Comparison of ENCODE assay signal across 1 cellular context in the genomic region with DNA sequence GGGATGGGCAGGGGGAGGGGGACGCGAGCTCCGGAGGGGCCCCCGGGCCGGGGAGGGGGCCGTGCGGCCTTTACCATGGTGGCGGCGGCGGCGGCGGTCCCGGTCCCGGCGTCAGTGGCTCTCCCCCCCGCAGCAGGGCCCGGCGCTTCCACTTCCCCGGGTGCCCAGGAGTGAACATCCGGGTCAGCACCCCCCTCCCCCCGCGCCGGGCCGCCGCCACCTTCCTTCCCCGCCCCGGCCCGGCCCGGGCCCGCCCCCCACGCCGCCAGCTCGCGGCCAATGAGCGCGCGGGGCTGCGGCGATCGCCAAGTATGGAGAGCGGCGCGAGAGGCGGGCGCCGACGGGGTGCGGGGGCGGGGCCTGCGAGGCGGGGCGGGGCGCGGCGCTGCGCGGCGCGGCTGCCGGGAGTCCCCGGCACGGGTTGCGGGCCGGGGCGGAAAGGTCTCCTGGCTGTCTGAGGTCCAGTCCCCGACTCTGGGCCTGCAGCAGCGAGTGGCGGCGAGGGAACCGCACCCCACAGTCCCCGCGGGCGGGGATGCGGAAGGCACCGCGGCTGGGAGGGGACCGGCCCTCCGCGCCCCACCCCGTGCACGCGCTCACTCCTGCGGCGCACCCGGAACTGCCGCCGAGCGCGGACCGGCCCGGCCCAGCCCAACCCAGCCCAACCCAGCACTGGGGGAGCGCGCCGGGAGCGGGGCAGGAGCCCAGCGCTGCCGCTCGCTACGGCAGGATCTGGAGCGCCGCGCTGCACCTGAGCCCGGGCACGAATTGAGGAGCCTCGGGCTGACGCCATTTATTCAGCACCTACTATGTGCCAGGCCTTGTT.
TF ChIP-seq lines count a peak whose summit lies in the region.

A gene (minus strand): TSS at position 178 of the 826 bp plus-strand sequence. CDS start 101 bp downstream, at position 77.

TF ChIP-seq in HepG2, 621 proteins besides CTCF, POLR2A, EP300 and RAD21 (continued from another document and continues in another):
- peak; percentile 31; the same call in 1 of the 3 replicates for TF ChIP-seq MXI1 (IDR thresholded peaks at IDR 0.05; ENCODE audit: borderline replicate concordance, low read depth, low read length)
- TF ChIP-seq KMT2B (CRISPR knock-in tag; IDR thresholded peaks at IDR 0.05), result no peak
- no peak for TF ChIP-seq ZNF672 (CRISPR knock-in tag; IDR thresholded peaks at IDR 0.05)
- TF ChIP-seq, protein P1, sequence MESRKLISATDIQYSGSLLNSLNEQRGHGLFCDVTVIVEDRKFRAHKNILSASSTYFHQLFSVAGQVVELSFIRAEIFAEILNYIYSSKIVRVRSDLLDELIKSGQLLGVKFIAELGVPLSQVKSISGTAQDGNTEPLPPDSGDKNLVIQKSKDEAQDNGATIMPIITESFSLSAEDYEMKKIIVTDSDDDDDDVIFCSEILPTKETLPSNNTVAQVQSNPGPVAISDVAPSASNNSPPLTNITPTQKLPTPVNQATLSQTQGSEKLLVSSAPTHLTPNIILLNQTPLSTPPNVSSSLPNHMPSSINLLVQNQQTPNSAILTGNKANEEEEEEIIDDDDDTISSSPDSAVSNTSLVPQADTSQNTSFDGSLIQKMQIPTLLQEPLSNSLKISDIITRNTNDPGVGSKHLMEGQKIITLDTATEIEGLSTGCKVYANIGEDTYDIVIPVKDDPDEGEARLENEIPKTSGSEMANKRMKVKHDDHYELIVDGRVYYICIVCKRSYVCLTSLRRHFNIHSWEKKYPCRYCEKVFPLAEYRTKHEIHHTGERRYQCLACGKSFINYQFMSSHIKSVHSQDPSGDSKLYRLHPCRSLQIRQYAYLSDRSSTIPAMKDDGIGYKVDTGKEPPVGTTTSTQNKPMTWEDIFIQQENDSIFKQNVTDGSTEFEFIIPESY (CRISPR knock-in tag; IDR thresholded peaks at IDR 0.05), result no peak
- TF ChIP-seq, protein P2, sequence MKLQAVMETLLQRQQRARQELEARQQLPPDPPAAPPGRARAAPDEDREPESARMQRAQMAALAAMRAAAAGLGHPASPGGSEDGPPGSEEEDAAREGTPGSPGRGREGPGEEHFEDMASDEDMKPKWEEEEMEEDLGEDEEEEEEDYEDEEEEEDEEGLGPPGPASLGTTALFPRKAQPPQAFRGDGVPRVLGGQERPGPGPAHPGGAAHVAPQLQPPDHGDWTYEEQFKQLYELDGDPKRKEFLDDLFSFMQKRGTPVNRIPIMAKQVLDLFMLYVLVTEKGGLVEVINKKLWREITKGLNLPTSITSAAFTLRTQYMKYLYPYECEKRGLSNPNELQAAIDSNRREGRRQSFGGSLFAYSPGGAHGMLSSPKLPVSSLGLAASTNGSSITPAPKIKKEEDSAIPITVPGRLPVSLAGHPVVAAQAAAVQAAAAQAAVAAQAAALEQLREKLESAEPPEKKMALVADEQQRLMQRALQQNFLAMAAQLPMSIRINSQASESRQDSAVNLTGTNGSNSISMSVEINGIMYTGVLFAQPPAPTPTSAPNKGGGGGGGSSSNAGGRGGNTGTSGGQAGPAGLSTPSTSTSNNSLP (IDR thresholded peaks at IDR 0.05; ENCODE audit: low read depth, low read length), result no peak
- TF ChIP-seq GFI1 (CRISPR knock-in tag; IDR thresholded peaks at IDR 0.05; ENCODE audit: borderline replicate concordance), result no peak
- no peak for TF ChIP-seq ZNF552 (CRISPR knock-in tag; IDR thresholded peaks at IDR 0.05; ENCODE audit: borderline replicate concordance)
- peak; percentile 64; the same call in 1 of the 2 replicates for TF ChIP-seq PHF8 (CRISPR knock-in tag; IDR thresholded peaks at IDR 0.05)
- no peak for TF ChIP-seq ZNF776 (CRISPR knock-in tag; IDR thresholded peaks at IDR 0.05)
- TF ChIP-seq HOXA5 (CRISPR knock-in tag; IDR thresholded peaks at IDR 0.05), result no peak
- TF ChIP-seq CCDC6 (CRISPR knock-in tag; IDR thresholded peaks at IDR 0.05), result peak; percentile 82; the same call in 1 of the 2 replicates
- no peak for TF ChIP-seq RELA (CRISPR knock-in tag; IDR thresholded peaks at IDR 0.05)
- peak; percentile 69; the same call in 1 of the 2 replicates for TF ChIP-seq TMF1 (CRISPR knock-in tag; IDR thresholded peaks at IDR 0.05; ENCODE audit: low read depth)
- TF ChIP-seq PRMT3 (CRISPR knock-in tag; IDR thresholded peaks at IDR 0.05; ENCODE audit: borderline replicate concordance, low read depth), result no peak
- TF ChIP-seq GATAD1 (CRISPR knock-in tag; IDR thresholded peaks at IDR 0.05), result no peak
- no peak for TF ChIP-seq ZNF678 (CRISPR knock-in tag; IDR thresholded peaks at IDR 0.05)
- TF ChIP-seq, protein P3, sequence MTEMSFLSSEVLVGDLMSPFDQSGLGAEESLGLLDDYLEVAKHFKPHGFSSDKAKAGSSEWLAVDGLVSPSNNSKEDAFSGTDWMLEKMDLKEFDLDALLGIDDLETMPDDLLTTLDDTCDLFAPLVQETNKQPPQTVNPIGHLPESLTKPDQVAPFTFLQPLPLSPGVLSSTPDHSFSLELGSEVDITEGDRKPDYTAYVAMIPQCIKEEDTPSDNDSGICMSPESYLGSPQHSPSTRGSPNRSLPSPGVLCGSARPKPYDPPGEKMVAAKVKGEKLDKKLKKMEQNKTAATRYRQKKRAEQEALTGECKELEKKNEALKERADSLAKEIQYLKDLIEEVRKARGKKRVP (CRISPR knock-in tag; IDR thresholded peaks at IDR 0.05), result 0 out of 4 replicates have a peak, but pooled peaks of 1 of the 2 experiments have one; percentile 17
- no peak for TF ChIP-seq ZNF350 (CRISPR knock-in tag; IDR thresholded peaks at IDR 0.05; ENCODE audit: borderline replicate concordance, low read depth)
- no peak for TF ChIP-seq CBX2 (IDR thresholded peaks at IDR 0.05; ENCODE audit: low read depth, low read length)
- TF ChIP-seq CBX2 (CRISPR knock-in tag; IDR thresholded peaks at IDR 0.05; ENCODE audit: low read depth), result no peak
- no peak for TF ChIP-seq CBX5 (CRISPR knock-in tag; IDR thresholded peaks at IDR 0.05; ENCODE audit: borderline replicate concordance)
- no peak for TF ChIP-seq ISX (CRISPR knock-in tag; conservative IDR thresholded peaks at IDR 0.05)
- TF ChIP-seq ZIK1 (CRISPR knock-in tag; IDR thresholded peaks at IDR 0.05; ENCODE audit: borderline replicate concordance, low read depth), result peak; percentile 58; the same call in 1 of the 2 replicates
- TF ChIP-seq, protein P4, sequence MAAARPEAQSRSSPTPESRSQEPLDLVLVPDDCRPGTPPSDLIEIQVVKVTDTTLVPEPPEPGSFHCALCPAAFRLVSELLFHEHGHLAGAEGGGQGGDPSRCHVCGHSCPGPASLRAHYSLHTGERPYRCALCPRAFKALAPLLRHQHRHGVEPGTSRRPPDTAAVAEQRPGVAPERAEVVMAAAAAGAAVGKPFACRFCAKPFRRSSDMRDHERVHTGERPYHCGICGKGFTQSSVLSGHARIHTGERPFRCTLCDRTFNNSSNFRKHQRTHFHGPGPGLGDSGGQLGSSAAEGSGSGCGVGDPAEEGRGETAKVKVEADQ (CRISPR knock-in tag; IDR thresholded peaks at IDR 0.05; ENCODE audit: borderline replicate concordance), result no peak
- TF ChIP-seq, protein P5, sequence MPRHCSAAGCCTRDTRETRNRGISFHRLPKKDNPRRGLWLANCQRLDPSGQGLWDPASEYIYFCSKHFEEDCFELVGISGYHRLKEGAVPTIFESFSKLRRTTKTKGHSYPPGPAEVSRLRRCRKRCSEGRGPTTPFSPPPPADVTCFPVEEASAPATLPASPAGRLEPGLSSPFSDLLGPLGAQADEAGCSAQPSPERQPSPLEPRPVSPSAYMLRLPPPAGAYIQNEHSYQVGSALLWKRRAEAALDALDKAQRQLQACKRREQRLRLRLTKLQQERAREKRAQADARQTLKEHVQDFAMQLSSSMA (CRISPR knock-in tag; IDR thresholded peaks at IDR 0.05), result no peak
- TF ChIP-seq BRD4 (CRISPR knock-in tag; IDR thresholded peaks at IDR 0.05), result peak; percentile 71; the same call in 1 of the 2 replicates
- TF ChIP-seq ZFP62 (CRISPR knock-in tag; IDR thresholded peaks at IDR 0.05), result no peak
- peak; percentile 89 for TF ChIP-seq GABPB1 (CRISPR knock-in tag; IDR thresholded peaks at IDR 0.05)
- TF ChIP-seq, protein P6, sequence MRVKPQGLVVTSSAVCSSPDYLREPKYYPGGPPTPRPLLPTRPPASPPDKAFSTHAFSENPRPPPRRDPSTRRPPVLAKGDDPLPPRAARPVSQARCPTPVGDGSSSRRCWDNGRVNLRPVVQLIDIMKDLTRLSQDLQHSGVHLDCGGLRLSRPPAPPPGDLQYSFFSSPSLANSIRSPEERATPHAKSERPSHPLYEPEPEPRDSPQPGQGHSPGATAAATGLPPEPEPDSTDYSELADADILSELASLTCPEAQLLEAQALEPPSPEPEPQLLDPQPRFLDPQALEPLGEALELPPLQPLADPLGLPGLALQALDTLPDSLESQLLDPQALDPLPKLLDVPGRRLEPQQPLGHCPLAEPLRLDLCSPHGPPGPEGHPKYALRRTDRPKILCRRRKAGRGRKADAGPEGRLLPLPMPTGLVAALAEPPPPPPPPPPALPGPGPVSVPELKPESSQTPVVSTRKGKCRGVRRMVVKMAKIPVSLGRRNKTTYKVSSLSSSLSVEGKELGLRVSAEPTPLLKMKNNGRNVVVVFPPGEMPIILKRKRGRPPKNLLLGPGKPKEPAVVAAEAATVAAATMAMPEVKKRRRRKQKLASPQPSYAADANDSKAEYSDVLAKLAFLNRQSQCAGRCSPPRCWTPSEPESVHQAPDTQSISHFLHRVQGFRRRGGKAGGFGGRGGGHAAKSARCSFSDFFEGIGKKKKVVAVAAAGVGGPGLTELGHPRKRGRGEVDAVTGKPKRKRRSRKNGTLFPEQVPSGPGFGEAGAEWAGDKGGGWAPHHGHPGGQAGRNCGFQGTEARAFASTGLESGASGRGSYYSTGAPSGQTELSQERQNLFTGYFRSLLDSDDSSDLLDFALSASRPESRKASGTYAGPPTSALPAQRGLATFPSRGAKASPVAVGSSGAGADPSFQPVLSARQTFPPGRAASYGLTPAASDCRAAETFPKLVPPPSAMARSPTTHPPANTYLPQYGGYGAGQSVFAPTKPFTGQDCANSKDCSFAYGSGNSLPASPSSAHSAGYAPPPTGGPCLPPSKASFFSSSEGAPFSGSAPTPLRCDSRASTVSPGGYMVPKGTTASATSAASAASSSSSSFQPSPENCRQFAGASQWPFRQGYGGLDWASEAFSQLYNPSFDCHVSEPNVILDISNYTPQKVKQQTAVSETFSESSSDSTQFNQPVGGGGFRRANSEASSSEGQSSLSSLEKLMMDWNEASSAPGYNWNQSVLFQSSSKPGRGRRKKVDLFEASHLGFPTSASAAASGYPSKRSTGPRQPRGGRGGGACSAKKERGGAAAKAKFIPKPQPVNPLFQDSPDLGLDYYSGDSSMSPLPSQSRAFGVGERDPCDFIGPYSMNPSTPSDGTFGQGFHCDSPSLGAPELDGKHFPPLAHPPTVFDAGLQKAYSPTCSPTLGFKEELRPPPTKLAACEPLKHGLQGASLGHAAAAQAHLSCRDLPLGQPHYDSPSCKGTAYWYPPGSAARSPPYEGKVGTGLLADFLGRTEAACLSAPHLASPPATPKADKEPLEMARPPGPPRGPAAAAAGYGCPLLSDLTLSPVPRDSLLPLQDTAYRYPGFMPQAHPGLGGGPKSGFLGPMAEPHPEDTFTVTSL (CRISPR knock-in tag; IDR thresholded peaks at IDR 0.05; ENCODE audit: borderline replicate concordance), result no peak
- no peak for TF ChIP-seq ETV6 (CRISPR knock-in tag; conservative IDR thresholded peaks at IDR 0.05)
- TF ChIP-seq AHR (CRISPR knock-in tag; IDR thresholded peaks at IDR 0.05), result no peak
- no peak for TF ChIP-seq ZBTB7B (CRISPR knock-in tag; IDR thresholded peaks at IDR 0.05)
- TF ChIP-seq SNRNP70 (IDR thresholded peaks at IDR 0.05; ENCODE audit: low read depth, low read length), result no peak
- no peak for TF ChIP-seq ZNF891 (CRISPR knock-in tag; IDR thresholded peaks at IDR 0.05)
- TF ChIP-seq FOSL1 (CRISPR knock-in tag; IDR thresholded peaks at IDR 0.05; ENCODE audit: borderline replicate concordance), result no peak
- TF ChIP-seq, protein P7, sequence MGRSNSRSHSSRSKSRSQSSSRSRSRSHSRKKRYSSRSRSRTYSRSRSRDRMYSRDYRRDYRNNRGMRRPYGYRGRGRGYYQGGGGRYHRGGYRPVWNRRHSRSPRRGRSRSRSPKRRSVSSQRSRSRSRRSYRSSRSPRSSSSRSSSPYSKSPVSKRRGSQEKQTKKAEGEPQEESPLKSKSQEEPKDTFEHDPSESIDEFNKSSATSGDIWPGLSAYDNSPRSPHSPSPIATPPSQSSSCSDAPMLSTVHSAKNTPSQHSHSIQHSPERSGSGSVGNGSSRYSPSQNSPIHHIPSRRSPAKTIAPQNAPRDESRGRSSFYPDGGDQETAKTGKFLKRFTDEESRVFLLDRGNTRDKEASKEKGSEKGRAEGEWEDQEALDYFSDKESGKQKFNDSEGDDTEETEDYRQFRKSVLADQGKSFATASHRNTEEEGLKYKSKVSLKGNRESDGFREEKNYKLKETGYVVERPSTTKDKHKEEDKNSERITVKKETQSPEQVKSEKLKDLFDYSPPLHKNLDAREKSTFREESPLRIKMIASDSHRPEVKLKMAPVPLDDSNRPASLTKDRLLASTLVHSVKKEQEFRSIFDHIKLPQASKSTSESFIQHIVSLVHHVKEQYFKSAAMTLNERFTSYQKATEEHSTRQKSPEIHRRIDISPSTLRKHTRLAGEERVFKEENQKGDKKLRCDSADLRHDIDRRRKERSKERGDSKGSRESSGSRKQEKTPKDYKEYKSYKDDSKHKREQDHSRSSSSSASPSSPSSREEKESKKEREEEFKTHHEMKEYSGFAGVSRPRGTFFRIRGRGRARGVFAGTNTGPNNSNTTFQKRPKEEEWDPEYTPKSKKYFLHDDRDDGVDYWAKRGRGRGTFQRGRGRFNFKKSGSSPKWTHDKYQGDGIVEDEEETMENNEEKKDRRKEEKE (IDR thresholded peaks at IDR 0.05), result no peak
- no peak for TF ChIP-seq SIX1 (CRISPR knock-in tag; IDR thresholded peaks at IDR 0.05; ENCODE audit: borderline replicate concordance)
- TF ChIP-seq ZNF562 (CRISPR knock-in tag; IDR thresholded peaks at IDR 0.05; ENCODE audit: borderline replicate concordance), result no peak
- no peak for TF ChIP-seq HNF4A (CRISPR knock-in tag; IDR thresholded peaks at IDR 0.05)
- TF ChIP-seq PCBP1 (IDR thresholded peaks at IDR 0.05; ENCODE audit: borderline replicate concordance, low read depth, low read length), result no peak
- TF ChIP-seq NFE2 (CRISPR knock-in tag; IDR thresholded peaks at IDR 0.05), result no peak
- TF ChIP-seq, protein P8, sequence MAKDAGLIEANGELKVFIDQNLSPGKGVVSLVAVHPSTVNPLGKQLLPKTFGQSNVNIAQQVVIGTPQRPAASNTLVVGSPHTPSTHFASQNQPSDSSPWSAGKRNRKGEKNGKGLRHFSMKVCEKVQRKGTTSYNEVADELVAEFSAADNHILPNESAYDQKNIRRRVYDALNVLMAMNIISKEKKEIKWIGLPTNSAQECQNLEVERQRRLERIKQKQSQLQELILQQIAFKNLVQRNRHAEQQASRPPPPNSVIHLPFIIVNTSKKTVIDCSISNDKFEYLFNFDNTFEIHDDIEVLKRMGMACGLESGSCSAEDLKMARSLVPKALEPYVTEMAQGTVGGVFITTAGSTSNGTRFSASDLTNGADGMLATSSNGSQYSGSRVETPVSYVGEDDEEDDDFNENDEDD (CRISPR knock-in tag; IDR thresholded peaks at IDR 0.05; ENCODE audit: borderline replicate concordance), result peak; percentile 57; the same call in 1 of the 2 replicates
- TF ChIP-seq ARNT (IDR thresholded peaks at IDR 0.05), result no peak
- TF ChIP-seq CREM (IDR thresholded peaks at IDR 0.05), result no peak
- no peak for TF ChIP-seq CREM (CRISPR knock-in tag; IDR thresholded peaks at IDR 0.05)
- no peak for TF ChIP-seq TP53 (CRISPR knock-in tag; conservative IDR thresholded peaks at IDR 0.05)
- TF ChIP-seq TGIF2 (CRISPR knock-in tag; IDR thresholded peaks at IDR 0.05), result no peak
- no peak for TF ChIP-seq SP1 (IDR thresholded peaks at IDR 0.05)
- TF ChIP-seq SP1 (CRISPR knock-in tag; IDR thresholded peaks at IDR 0.05), result no peak; the same call in 1 of the 2 replicates
- TF ChIP-seq ZNF556 (CRISPR knock-in tag; IDR thresholded peaks at IDR 0.05; ENCODE audit: borderline replicate concordance), result no peak; the same call in 1 of the 2 replicates
- TF ChIP-seq DNMT3B (CRISPR knock-in tag; conservative IDR thresholded peaks at IDR 0.05), result no peak
- no peak; the same call in 1 of the 2 replicates for TF ChIP-seq ZBTB42 (CRISPR knock-in tag; IDR thresholded peaks at IDR 0.05)
